In genomic region chr3:126811530-126811929, GRCh38 we compare ENCODE assay signal across 22 cellular contexts.
A peak's percentile ranks its signal among the peaks of the same experiment; 100 is the strongest.
DNase-seq lines count a peak whose midpoint lies in the region; ATAC-seq, FAIRE-seq and TF ChIP-seq lines count a peak whose summit lies in the region.
"Had no signal": no experiment of that assay in that cellular context is flagged by ENCODE, and none has a peak within 500 bp of the region (broad histone marks: within the 10 kb centered on the region; RNA-seq: fewer than 3 reads in every experiment).

No MANE protein-coding gene starts in this region.

- peaks cover 11% of the 10 kb centered on the region for H3K4me1 Mint-ChIP-seq in glutamatergic neuron (ENCODE audit: low read depth, unreplicated experiment)

- no peak overlapping the region for H3K27ac Mint-ChIP-seq in glutamatergic neuron (ENCODE audit: unreplicated experiment)
- H3K27ac Mint-ChIP-seq: naive thymus-derived CD8-positive, alpha-beta T cell had no signal

- H3K27me3 ChIP-seq in adipocyte (replicated peaks; ENCODE audit: control insufficient read depth, insufficient read depth, low read length): no peaks in the 10 kb centered on the region
- H3K27me3 ChIP-seq: colonic mucosa, pancreas, SJSA1 had no signal

- H3K36me3 ChIP-seq in adipocyte (ENCODE audit: control insufficient read depth, insufficient read depth, low read length, severe bottlenecking): no peaks in the 10 kb centered on the region
- H3K36me3 ChIP-seq: colonic mucosa, pancreas, SJSA1 had no signal

- H3K4me3 ChIP-seq in adipocyte (ENCODE audit: low read length) (no peak overlapping the region), foreskin fibroblast (ENCODE audit: low read depth in 1 of 2, low read length in 2 of 2) (no peak overlapping the region)
- H3K4me3 ChIP-seq: colonic mucosa, pancreas, SJSA1 had no signal

- peaks cover 25% of the 10 kb centered on the region for H3K4me1 ChIP-seq in adipocyte (ENCODE audit: control insufficient read depth, insufficient read depth, low read length)
- H3K4me1 ChIP-seq: colonic mucosa, pancreas, SJSA1 had no signal

- no peak for ATAC-seq in sciatic nerve
- ATAC-seq: naive thymus-derived CD8-positive, alpha-beta T cell; pancreas had no signal

- no peak for FAIRE-seq in GM19239 (lab: Jason Lieb, UNC)
- FAIRE-seq: pancreas, small intestine had no signal

- no peak overlapping the region for H3K9ac ChIP-seq in adipocyte (ENCODE audit: low read length)

- no peaks in the 10 kb centered on the region for H3K9me3 ChIP-seq in adipocyte (ENCODE audit: control insufficient read depth, low read length)
- H3K9me3 ChIP-seq: colonic mucosa, pancreas, SJSA1 had no signal

- no peaks in the 10 kb centered on the region for H3K36me3 Mint-ChIP-seq in glutamatergic neuron (ENCODE audit: unreplicated experiment)

- intact Hi-C loops in sciatic nerve (cut with DNase I): no loop called here

- peak; percentile 84 for DNase-seq in AG08395 (ENCODE audit: low spot score)
- peak; percentile 47 for DNase-seq in GM04503 (ENCODE audit: low read depth)
- peak; percentile 64 for DNase-seq in adipocyte (ENCODE audit: low read depth)
- DNase-seq in foreskin fibroblast: peak; percentile 49 to 73
- no peak for DNase-seq in sciatic nerve (ENCODE audit: low spot score)
- no peak for DNase-seq in GM19239 (ENCODE audit: insufficient read length, low spot score)
- no peak for DNase-seq in glutamatergic neuron
- DNase-seq in activated T-cell treated with anti-CD3 and anti-CD28 coated beads, Interleukin-2, amount 50 U/mL, for 1 hour: no peak
- DNase-seq: activated CD4-positive, alpha-beta T cell treated with anti-CD3 and anti-CD28 coated beads for 4 hours; activated CD8-positive, alpha-beta memory T cell treated with anti-CD3 and anti-CD28 coated beads, Interleukin-2, amount 50 U/mL, for 4 hours; activated gamma-delta T cell; aorta; colonic mucosa; DND-41; KG1; naive thymus-derived CD8-positive, alpha-beta T cell; NCI-H1092 treated with DMSO at 0.1 percent for 48 hours; pancreas; small intestine; stimulated activated CD4-positive, alpha-beta T cell treated with anti-CD3 and anti-CD28 coated beads, Interleukin-4, amount 100 ng/mL, for 24 hours; T1000 had no signal

- TF ChIP-seq CTCF in foreskin fibroblast (IDR thresholded peaks at IDR 0.05; ENCODE audit: low read depth, low read length) (no peak), glutamatergic neuron (IDR thresholded peaks at IDR 0.05; ENCODE audit: partially characterized antibody, unreplicated experiment) (no peak)

- H3K27me3 Mint-ChIP-seq in glutamatergic neuron (ENCODE audit: unreplicated experiment): no peaks in the 10 kb centered on the region
- H3K27me3 Mint-ChIP-seq: naive thymus-derived CD8-positive, alpha-beta T cell had no signal

- H3K9me3 Mint-ChIP-seq in glutamatergic neuron (ENCODE audit: unreplicated experiment): no peaks in the 10 kb centered on the region

- no peak overlapping the region for H3K4me3 Mint-ChIP-seq in glutamatergic neuron (ENCODE audit: unreplicated experiment)
- H3K4me3 Mint-ChIP-seq: naive thymus-derived CD8-positive, alpha-beta T cell had no signal

Comparison
In these comparisons a context has a peak if more than half of its experiments do, and no peak if none do; other contexts are left out.
1. DNase-seq: peak in AG08395 (single experiment), GM04503 (single experiment), adipocyte (single experiment) and foreskin fibroblast (2 of 2); none in sciatic nerve (single experiment), GM19239 (single experiment), glutamatergic neuron (single experiment) and activated T-cell treated with anti-CD3 and anti-CD28 coated beads, Interleukin-2, amount 50 U/mL, for 1 hour (single experiment).